1 cellular context compared by ENCODE assay signal in genomic region chr15:45200001-45200798, GRCh38.
A peak's percentile ranks its signal among the peaks of the same experiment; 100 is the strongest.
TF ChIP-seq lines count a peak whose summit lies in the region.

No MANE protein-coding gene starts in this region.

TF ChIP-seq in HepG2, 621 proteins besides CTCF, POLR2A, EP300 and RAD21 (continued from another document and continues in another):
- TF ChIP-seq ZNF646 (CRISPR knock-in tag; IDR thresholded peaks at IDR 0.05) (peak; percentile 87), ZNF543 (CRISPR knock-in tag; IDR thresholded peaks at IDR 0.05) (no peak), ZSCAN12 (CRISPR knock-in tag; IDR thresholded peaks at IDR 0.05) (no peak), ZNF251 (CRISPR knock-in tag; IDR thresholded peaks at IDR 0.05) (no peak), ZNF597 (CRISPR knock-in tag; IDR thresholded peaks at IDR 0.05) (no peak), GLMP (CRISPR knock-in tag; IDR thresholded peaks at IDR 0.05; ENCODE audit: borderline replicate concordance) (no peak), NFKBIZ (CRISPR knock-in tag; IDR thresholded peaks at IDR 0.05) (no peak), ZNF674 (CRISPR knock-in tag; IDR thresholded peaks at IDR 0.05; ENCODE audit: low read depth) (no peak), HOXA7 (CRISPR knock-in tag; IDR thresholded peaks at IDR 0.05) (no peak), PRDM4 (CRISPR knock-in tag; IDR thresholded peaks at IDR 0.05; ENCODE audit: borderline replicate concordance) (no peak), ARID5B (CRISPR knock-in tag; IDR thresholded peaks at IDR 0.05) (peak; percentile 75; the same call in 1 of the 2 replicates), ZNF768 (CRISPR knock-in tag; IDR thresholded peaks at IDR 0.05) (no peak), SRSF4 (IDR thresholded peaks at IDR 0.05; ENCODE audit: low read depth, low read length, poor library complexity, severe bottlenecking) (no peak), LCORL (IDR thresholded peaks at IDR 0.05) (no peak), LCORL (CRISPR knock-in tag; IDR thresholded peaks at IDR 0.05) (peak; percentile 68; the same call in 1 of the 2 replicates), ZSCAN21 (CRISPR knock-in tag; IDR thresholded peaks at IDR 0.05; ENCODE audit: borderline replicate concordance) (peak; percentile 50), ZNF883 (CRISPR knock-in tag; IDR thresholded peaks at IDR 0.05; ENCODE audit: not compliant biosample characterization) (no peak), KAT2B (IDR thresholded peaks at IDR 0.05; ENCODE audit: borderline replicate concordance, low read depth, low read length) (peak; percentile 27; the same call in 1 of the 2 replicates), ZBED4 (CRISPR knock-in tag; IDR thresholded peaks at IDR 0.05; ENCODE audit: borderline replicate concordance) (peak; percentile 26; the same call in 1 of the 2 replicates), NRL (CRISPR knock-in tag; IDR thresholded peaks at IDR 0.05; ENCODE audit: borderline replicate concordance) (no peak), RFX3 (CRISPR knock-in tag; IDR thresholded peaks at IDR 0.05) (no peak), TCF7 (IDR thresholded peaks at IDR 0.05; ENCODE audit: low read depth) (no peak), REXO4 (CRISPR knock-in tag; IDR thresholded peaks at IDR 0.05; ENCODE audit: borderline replicate concordance) (no peak), ZNF577 (CRISPR knock-in tag; IDR thresholded peaks at IDR 0.05; ENCODE audit: borderline replicate concordance, low read depth) (no peak), SKI (IDR thresholded peaks at IDR 0.05; ENCODE audit: partially characterized antibody) (peak; percentile 14), DBP (CRISPR knock-in tag; IDR thresholded peaks at IDR 0.05; ENCODE audit: not compliant biosample characterization) (no peak), XRCC5 (optimal IDR thresholded peaks at IDR 0.05; ENCODE audit: low read length) (no peak), MAFF (IDR thresholded peaks at IDR 0.05; ENCODE audit: low read depth, low read length) (no peak), CBFB (CRISPR knock-in tag; IDR thresholded peaks at IDR 0.05) (peak; percentile 68), ZFP36L2 (CRISPR knock-in tag; IDR thresholded peaks at IDR 0.05) (no peak), ZNF253 (CRISPR knock-in tag; IDR thresholded peaks at IDR 0.05; ENCODE audit: borderline replicate concordance) (no peak), SSRP1 (CRISPR knock-in tag; IDR thresholded peaks at IDR 0.05) (peak; percentile 93), HBP1 (CRISPR knock-in tag; IDR thresholded peaks at IDR 0.05; ENCODE audit: low read depth) (no peak), ZNF547 (CRISPR knock-in tag; IDR thresholded peaks at IDR 0.05) (no peak; the same call in 1 of the 2 replicates), TFDP1 (CRISPR knock-in tag; IDR thresholded peaks at IDR 0.05; ENCODE audit: borderline replicate concordance) (peak; percentile 23; the same call in 1 of the 2 replicates), ZNF446 (CRISPR knock-in tag; IDR thresholded peaks at IDR 0.05) (no peak), CC2D1A (CRISPR knock-in tag; IDR thresholded peaks at IDR 0.05) (no peak)
